In genomic region chr10:61779276-61779675, GRCh38 we compare ENCODE assay signal across 1 cellular context.
A peak's percentile ranks its signal among the peaks of the same experiment; 100 is the strongest.
TF ChIP-seq lines count a peak whose summit lies in the region.

No MANE protein-coding gene starts in this region.

TF ChIP-seq in HepG2, 621 proteins besides CTCF, POLR2A, EP300 and RAD21 (continued from another document):
- TF ChIP-seq MYPOP (CRISPR knock-in tag; IDR thresholded peaks at IDR 0.05), result no peak
- no peak for TF ChIP-seq TSC22D2 (CRISPR knock-in tag; IDR thresholded peaks at IDR 0.05; ENCODE audit: borderline replicate concordance)
- no peak for TF ChIP-seq CBX2 (IDR thresholded peaks at IDR 0.05; ENCODE audit: low read depth, low read length)
- no peak for TF ChIP-seq CBX2 (CRISPR knock-in tag; IDR thresholded peaks at IDR 0.05; ENCODE audit: low read depth)
- peak; percentile 85 to 87 for TF ChIP-seq MAFK (conservative IDR thresholded peaks at IDR 0.05 in 1 of 2, IDR thresholded peaks at IDR 0.05 in 1 of 2; ENCODE audit: low read length in 2 of 2)
- TF ChIP-seq TAF15 (IDR thresholded peaks at IDR 0.05; ENCODE audit: low read depth, low read length, poor library complexity, severe bottlenecking), result no peak
- TF ChIP-seq, protein P1, sequence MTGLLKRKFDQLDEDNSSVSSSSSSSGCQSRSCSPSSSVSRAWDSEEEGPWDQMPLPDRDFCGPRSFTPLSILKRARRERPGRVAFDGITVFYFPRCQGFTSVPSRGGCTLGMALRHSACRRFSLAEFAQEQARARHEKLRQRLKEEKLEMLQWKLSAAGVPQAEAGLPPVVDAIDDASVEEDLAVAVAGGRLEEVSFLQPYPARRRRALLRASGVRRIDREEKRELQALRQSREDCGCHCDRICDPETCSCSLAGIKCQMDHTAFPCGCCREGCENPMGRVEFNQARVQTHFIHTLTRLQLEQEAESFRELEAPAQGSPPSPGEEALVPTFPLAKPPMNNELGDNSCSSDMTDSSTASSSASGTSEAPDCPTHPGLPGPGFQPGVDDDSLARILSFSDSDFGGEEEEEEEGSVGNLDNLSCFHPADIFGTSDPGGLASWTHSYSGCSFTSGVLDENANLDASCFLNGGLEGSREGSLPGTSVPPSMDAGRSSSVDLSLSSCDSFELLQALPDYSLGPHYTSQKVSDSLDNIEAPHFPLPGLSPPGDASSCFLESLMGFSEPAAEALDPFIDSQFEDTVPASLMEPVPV (CRISPR knock-in tag; IDR thresholded peaks at IDR 0.05), result no peak
- TF ChIP-seq, protein P2, sequence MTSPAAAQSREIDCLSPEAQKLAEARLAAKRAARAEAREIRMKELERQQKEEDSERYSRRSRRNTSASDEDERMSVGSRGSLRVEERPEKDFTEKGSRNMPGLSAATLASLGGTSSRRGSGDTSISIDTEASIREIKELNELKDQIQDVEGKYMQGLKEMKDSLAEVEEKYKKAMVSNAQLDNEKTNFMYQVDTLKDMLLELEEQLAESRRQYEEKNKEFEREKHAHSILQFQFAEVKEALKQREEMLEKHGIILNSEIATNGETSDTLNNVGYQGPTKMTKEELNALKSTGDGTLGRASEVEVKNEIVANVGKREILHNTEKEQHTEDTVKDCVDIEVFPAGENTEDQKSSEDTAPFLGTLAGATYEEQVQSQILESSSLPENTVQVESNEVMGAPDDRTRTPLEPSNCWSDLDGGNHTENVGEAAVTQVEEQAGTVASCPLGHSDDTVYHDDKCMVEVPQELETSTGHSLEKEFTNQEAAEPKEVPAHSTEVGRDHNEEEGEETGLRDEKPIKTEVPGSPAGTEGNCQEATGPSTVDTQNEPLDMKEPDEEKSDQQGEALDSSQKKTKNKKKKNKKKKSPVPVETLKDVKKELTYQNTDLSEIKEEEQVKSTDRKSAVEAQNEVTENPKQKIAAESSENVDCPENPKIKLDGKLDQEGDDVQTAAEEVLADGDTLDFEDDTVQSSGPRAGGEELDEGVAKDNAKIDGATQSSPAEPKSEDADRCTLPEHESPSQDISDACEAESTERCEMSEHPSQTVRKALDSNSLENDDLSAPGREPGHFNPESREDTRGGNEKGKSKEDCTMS (CRISPR knock-in tag; conservative IDR thresholded peaks at IDR 0.05), result no peak
